In genomic region chr16:19115148-19116021, GRCh38 we compare ENCODE assay signal across 10 cellular contexts. TPM values are rescaled to one million over a fixed set of nuclear protein-coding genes. Genes with fewer than 3 reads are reported as not detected.
DNase-seq lines count a peak whose midpoint lies in the region; ATAC-seq and TF ChIP-seq lines count a peak whose summit lies in the region.
"Had no signal": no experiment of that assay in that cellular context is flagged by ENCODE, and none has a peak within 500 bp of the region (broad histone marks: within the 10 kb centered on the region; RNA-seq: fewer than 3 reads in every experiment).

No MANE protein-coding gene starts in this region.

- peak; percentile 46 for DNase-seq in 8988T
- DNase-seq in NT2/D1 (ENCODE audit: low read depth, low spot score), result no peak
- no peak for DNase-seq in NCI-H146 treated with DMSO at 0.1 percent for 48 hours (lab: John Stamatoyannopoulos, UW; ENCODE audit: unreplicated experiment)
- DNase-seq in SW 1271 (lab: John Stamatoyannopoulos, UW), result no peak
- DNase-seq in KG1 (lab: John Stamatoyannopoulos, UW), result no peak
- DNase-seq: activated naive CD4-positive, alpha-beta T cell; Karpas-422 had no signal

- peaks cover 4% of the 10 kb centered on the region for H3K27me3 Mint-ChIP-seq in nephron (ENCODE audit: low read depth)

- H3K36me3 ChIP-seq in NT2/D1 (ENCODE audit: insufficient read depth, insufficient read length, low read length), result peaks cover 43% of the 10 kb centered on the region

- peak overlapping the region; percentile 78 to 95 (median 78) for H3K4me3 Mint-ChIP-seq in nephron

- peaks cover 40% of the 10 kb centered on the region for H3K4me1 Mint-ChIP-seq in nephron

- no peak overlapping the region for H3K4me3 ChIP-seq in NT2/D1 (ENCODE audit: insufficient read length, low read depth)

- no peak for TF ChIP-seq CTCF in nephron (IDR thresholded peaks at IDR 0.05; ENCODE audit: unreplicated experiment in 3 of 3)

- peak overlapping the region in 1 of 3 experiments; percentile 62 for H3K27ac Mint-ChIP-seq in nephron

- peaks cover 17% of the 10 kb centered on the region for H3K36me3 Mint-ChIP-seq in nephron (ENCODE audit: low read depth)

- peaks cover 9% of the 10 kb centered on the region for H3K4me1 ChIP-seq in NT2/D1 (ENCODE audit: insufficient read depth, insufficient read length)

- H3K9ac ChIP-seq in NT2/D1 (ENCODE audit: insufficient read length, low read depth), result peak overlapping the region; percentile 93

- H3K9me3 Mint-ChIP-seq in nephron, result no peaks in the 10 kb centered on the region

- peaks cover 3% of the 10 kb centered on the region for H3K27me3 ChIP-seq in NT2/D1 (ENCODE audit: insufficient read depth, insufficient read length)

- ATAC-seq in esophagus mucosa, result peak; percentile 26
- ATAC-seq in HG02981 (IDR thresholded peaks at IDR 0.05; ENCODE audit: unreplicated experiment), result no peak

- H3K9me3 ChIP-seq in NT2/D1 (ENCODE audit: insufficient read depth, low read length), result no peaks in the 10 kb centered on the region; the same call in 1 of the 2 replicates

RNA-seq across cellular contexts. Expression of gene ITPRIPL2, which starts 1.6 kb away (rescaled TPM):
- 29.2 TPM for total RNA-seq in esophagus mucosa

RNA-seq across cellular contexts. Expression of gene COQ7, which starts 48.0 kb away (rescaled TPM):
- 12.8 TPM for total RNA-seq in esophagus mucosa

RNA-seq across cellular contexts. Expression of gene SYT17, which starts 52.7 kb away (rescaled TPM):
- 2.0 TPM for total RNA-seq in esophagus mucosa
